ENCODE assay signal across 9 cellular contexts in genomic region chr17:57604771-57605733, GRCh38.
DNase-seq lines count a peak whose midpoint lies in the region; ATAC-seq and TF ChIP-seq lines count a peak whose summit lies in the region.
"Had no signal": no experiment of that assay in that cellular context is flagged by ENCODE, and none has a peak within 500 bp of the region (broad histone marks: within the 10 kb centered on the region; RNA-seq: fewer than 3 reads in every experiment).

No MANE protein-coding gene starts in this region.

- no peaks in the 10 kb centered on the region for H3K36me3 ChIP-seq in sigmoid colon

- no peak for TF ChIP-seq POLR2A in sigmoid colon (IDR thresholded peaks at IDR 0.05)

- H3K9me3 ChIP-seq in sigmoid colon, result no peaks in the 10 kb centered on the region

- H3K27ac Mint-ChIP-seq in activated naive CD8-positive, alpha-beta T cell treated with anti-CD3 and anti-CD28 coated beads, Interleukin-2, amount 50 U/mL, for 24 hours, result peak overlapping the region; percentile 93

- TF ChIP-seq CTCF in AG10803 (conservative IDR thresholded peaks at IDR 0.05; ENCODE audit: low read length) (no peak), sigmoid colon (IDR thresholded peaks at IDR 0.05) (no peak)

- H3K4me3 ChIP-seq in AG10803 (ENCODE audit: low read length) (no peak overlapping the region), sigmoid colon (peak overlapping the region in 2 of 4 donors; percentile 12 to 19)

- peak; percentile 69 for ATAC-seq in GM18907 (IDR thresholded peaks at IDR 0.05; ENCODE audit: unreplicated experiment)
- ATAC-seq in HG03432 (IDR thresholded peaks at IDR 0.05; ENCODE audit: unreplicated experiment), result peak; percentile 73
- ATAC-seq in activated naive CD8-positive, alpha-beta T cell treated with anti-CD3 and anti-CD28 coated beads, Interleukin-2, amount 50 U/mL, for 24 hours, result peak; percentile 47
- no peak for ATAC-seq in GM19328 (IDR thresholded peaks at IDR 0.05; ENCODE audit: unreplicated experiment)

- intact Hi-C loops in sigmoid colon (cut with DNase I), result loop anchor here (5.0 kb wide), 1 partner anchor 318 kb away; no protein-coding TSS in a partner anchor

- H3K4me3 Mint-ChIP-seq in activated naive CD8-positive, alpha-beta T cell treated with anti-CD3 and anti-CD28 coated beads, Interleukin-2, amount 50 U/mL, for 24 hours, result peak overlapping the region; percentile 57

- TF ChIP-seq EP300 in sigmoid colon (IDR thresholded peaks at IDR 0.05), result no peak

- H3K27me3 ChIP-seq in sigmoid colon, result no peaks in the 10 kb centered on the region

- H3K9me3 Mint-ChIP-seq in activated naive CD8-positive, alpha-beta T cell treated with anti-CD3 and anti-CD28 coated beads, Interleukin-2, amount 50 U/mL, for 24 hours, result no peaks in the 10 kb centered on the region

- H3K27ac ChIP-seq in sigmoid colon, result peak overlapping the region; percentile 34 to 65 (median 57)
- H3K27ac ChIP-seq: epithelial cell of prostate had no signal

- peaks cover 0 to 23% (median 20%) of the 10 kb centered on the region in 4 donors for H3K4me1 ChIP-seq in sigmoid colon

- peaks cover 4% of the 10 kb centered on the region for H3K36me3 Mint-ChIP-seq in activated naive CD8-positive, alpha-beta T cell treated with anti-CD3 and anti-CD28 coated beads, Interleukin-2, amount 50 U/mL, for 24 hours (ENCODE audit: low read depth)

- H3K27me3 Mint-ChIP-seq in activated naive CD8-positive, alpha-beta T cell treated with anti-CD3 and anti-CD28 coated beads, Interleukin-2, amount 50 U/mL, for 24 hours, result no peaks in the 10 kb centered on the region

- peaks cover 82% of the 10 kb centered on the region for H3K4me1 Mint-ChIP-seq in activated naive CD8-positive, alpha-beta T cell treated with anti-CD3 and anti-CD28 coated beads, Interleukin-2, amount 50 U/mL, for 24 hours

- WGBS in sigmoid colon, 2 donors, result 25 to 36% methylated on average over 24 of the region's 24 CpGs

- DNase-seq in AG10803 (ENCODE audit: low read depth), result peak; percentile 45
- peak; percentile 77 for DNase-seq in NCI-H748 treated with DMSO at 0.1 percent for 48 hours (lab: John Stamatoyannopoulos, UW)
- DNase-seq in activated naive CD8-positive, alpha-beta T cell treated with anti-CD3 and anti-CD28 coated beads, Interleukin-2, amount 50 U/mL, for 24 hours, result peak; percentile 51
- peak; percentile 52 for DNase-seq in hepatic stellate cell (ENCODE audit: low spot score)
- peak; percentile 84 for DNase-seq in sigmoid colon
